8 cellular contexts compared by ENCODE assay signal in genomic region chr2:191811807-191812602, GRCh38. TPM values are rescaled to one million over a fixed set of nuclear protein-coding genes. Genes with fewer than 3 reads are reported as not detected.
A peak's percentile ranks its signal among the peaks of the same experiment; 100 is the strongest.
DNase-seq lines count a peak whose midpoint lies in the region; ATAC-seq, FAIRE-seq and TF ChIP-seq lines count a peak whose summit lies in the region.

No MANE protein-coding gene starts in this region.

- H3K14ac ChIP-seq in IMR-90 (replicated peaks; ENCODE audit: low read depth, low read length), result no peak overlapping the region

- H3K4ac ChIP-seq in IMR-90 (ENCODE audit: low read depth, low read length), result no peak overlapping the region

- H2BK20ac ChIP-seq in IMR-90 (ENCODE audit: low read depth, low read length), result peak overlapping the region; percentile 45; the same call in 1 of the 2 replicates

- H3K56ac ChIP-seq in IMR-90 (ENCODE audit: extremely low read depth, insufficient read depth, low read length), result no peak overlapping the region

- TF ChIP-seq RAD21 in IMR-90 (IDR thresholded peaks at IDR 0.05; ENCODE audit: low read length), result peak; percentile 97

- WGBS in IMR-90 (ENCODE audit: extremely low coverage in 2 of 2, insufficient read length in 1 of 2), 2 experiments, result no CpG with 5 or more reads among the region's 9 CpGs
- 48% methylated on average over 9 of the region's 9 CpGs for WGBS in hepatocyte (ENCODE audit: low lambda C conversion rate, missing lambda C conversion rate)

- no peak overlapping the region for H3K4me3 ChIP-seq in IMR-90 (ENCODE audit: insufficient read depth, low read depth, low read length)
- H3K4me3 ChIP-seq in astrocyte of the cerebellum (ENCODE audit: low read depth, low read length), result no peak overlapping the region
- H3K4me3 ChIP-seq in hepatocyte, result no peak overlapping the region
- no peak overlapping the region for H3K4me3 ChIP-seq in skeletal muscle cell (ENCODE audit: low read depth, low read length)

- intact Hi-C loops in IMR-90 (cut with micrococcal nuclease), result loop anchor here (1.0 to 5.0 kb wide), 4 partner anchors 200 to 474 kb away; no protein-coding TSS in a partner anchor
- intact Hi-C loops in activated T-helper 1 cell treated with anti-CD3 and anti-CD28 coated beads, Interleukin-12 subunit alpha, Interleukin-12 subunit beta, Interleukin-2, Interleukin-4 antibody, amounts not matched to agents 30 ng/mL and 10 ng/mL and 1 ng/mL, durations not matched to agents 14 hours and 24 hours and 36 hours (cut with micrococcal nuclease), result loop anchor here (1.0 to 10.0 kb wide), 3 partner anchors 203 to 350 kb away; no protein-coding TSS in a partner anchor

- peak overlapping the region in 1 of 2 experiments; percentile 20; a peak in 1 of 4 replicates for H4K8ac ChIP-seq in IMR-90 (ENCODE audit: low read depth in 2 of 2, low read length in 2 of 2)

- no peak overlapping the region for H2AK5ac ChIP-seq in IMR-90 (ENCODE audit: low read depth, low read length)

- in situ Hi-C loops in IMR-90 (cut with MboI; ENCODE audit: low sequenced_read_pairs) (loop anchor here (5.0 to 10.0 kb wide), 3 partner anchors 247 to 473 kb away; no protein-coding TSS in a partner anchor), astrocyte of the cerebellum (cut with HindIII; ENCODE audit: low sequenced_read_pairs) (loop anchor here (10.0 to 25.0 kb wide), 2 partner anchors 250 to 353 kb away; no protein-coding TSS in a partner anchor)

- CTCF ChIA-PET in IMR-90 (lab: Yijun Ruan, JAX), result interaction anchor here (0.6 to 4.9 kb wide), 18 partner anchors 10 to 380 kb away, joined by 3 to 75 read pairs (median 3); partner anchors contain the start of gene CAVIN2

- no peak overlapping the region for H4K5ac ChIP-seq in IMR-90 (ENCODE audit: low read depth, low read length)

- no peak overlapping the region for H3K23ac ChIP-seq in IMR-90 (ENCODE audit: low read depth, low read length)

- no peak overlapping the region for H2AK9ac ChIP-seq in IMR-90 (replicated peaks; ENCODE audit: low read depth, low read length, poor library complexity)

- H2AFZ ChIP-seq in IMR-90 (replicated peaks; ENCODE audit: low read length, poor library complexity), result no peak overlapping the region
- peak overlapping the region; percentile 22 for H2AFZ ChIP-seq in hepatocyte

- peak; percentile 71 for FAIRE-seq in RCC 7860 (lab: Jason Lieb, UNC)

- H3K4me2 ChIP-seq in IMR-90 (ENCODE audit: low read depth, low read length) (no peak overlapping the region), hepatocyte (no peak overlapping the region)

- peak; percentile 24 for DNase-seq in GDM1 (lab: John Stamatoyannopoulos, UW)
- peak; percentile 69 for DNase-seq in IMR-90
- peak; percentile 42 for DNase-seq in RCC 7860 (ENCODE audit: low spot score)
- peak; percentile 60 for DNase-seq in astrocyte of the cerebellum (ENCODE audit: low read depth)
- DNase-seq in hepatocyte (ENCODE audit: low spot score), result peak; percentile 77
- DNase-seq in skeletal muscle cell (ENCODE audit: low read depth), result peak; percentile 30
- no peak for DNase-seq in activated T-helper 1 cell treated with anti-CD3 and anti-CD28 coated beads, Interleukin-12 subunit alpha, Interleukin-12 subunit beta, Interleukin-2, Interleukin-4 antibody, amounts not matched to agents 30 ng/mL and 10 ng/mL and 1 ng/mL, durations not matched to agents 14 hours and 24 hours and 36 hours (ENCODE audit: low spot score)

- H3K27ac ChIP-seq in IMR-90 (ENCODE audit: insufficient read depth, low read length), result no peak overlapping the region
- no peak overlapping the region for H3K27ac ChIP-seq in hepatocyte

- TF ChIP-seq CTCF in IMR-90 (conservative IDR thresholded peaks at IDR 0.05; ENCODE audit: low read depth, low read length) (peak; percentile 95), astrocyte of the cerebellum (IDR thresholded peaks at IDR 0.05; ENCODE audit: low read depth, low read length, missing control alignments) (peak; percentile 79), hepatocyte (IDR thresholded peaks at IDR 0.05; ENCODE audit: poor library complexity) (peak; percentile 85)

- no peaks in the 10 kb centered on the region for H3K9me3 Mint-ChIP-seq in activated T-helper 1 cell treated with anti-CD3 and anti-CD28 coated beads, Interleukin-12 subunit alpha, Interleukin-12 subunit beta, Interleukin-2, Interleukin-4 antibody, amounts not matched to agents 30 ng/mL and 10 ng/mL and 1 ng/mL, durations not matched to agents 14 hours and 24 hours and 36 hours

- H3K27ac Mint-ChIP-seq in activated T-helper 1 cell treated with anti-CD3 and anti-CD28 coated beads, Interleukin-12 subunit alpha, Interleukin-12 subunit beta, Interleukin-2, Interleukin-4 antibody, amounts not matched to agents 30 ng/mL and 10 ng/mL and 1 ng/mL, durations not matched to agents 14 hours and 24 hours and 36 hours, result no peak overlapping the region

- no peaks in the 10 kb centered on the region for H3K79me1 ChIP-seq in IMR-90 (ENCODE audit: low read depth in 1 of 2, low read length in 2 of 2)

- no peaks in the 10 kb centered on the region for H3K79me2 ChIP-seq in hepatocyte

- H3K4me1 ChIP-seq in IMR-90 (ENCODE audit: control insufficient read depth, insufficient read depth, low read length), result no peaks in the 10 kb centered on the region
- no peaks in the 10 kb centered on the region for H3K4me1 ChIP-seq in hepatocyte (ENCODE audit: insufficient read depth)

- 0 out of 2 replicates have a peak, but pooled peaks have one; percentile 30 for TF ChIP-seq POLR2A in IMR-90 (IDR thresholded peaks at IDR 0.05; ENCODE audit: low read depth, low read length)

- H3K9me3 ChIP-seq in IMR-90 (ENCODE audit: control insufficient read depth, insufficient read depth, low read length) (no peaks in the 10 kb centered on the region), hepatocyte (ENCODE audit: low read depth) (no peaks in the 10 kb centered on the region)

- peak overlapping the region; percentile 22; the same call in 1 of the 2 replicates for H2BK120ac ChIP-seq in IMR-90 (ENCODE audit: low read depth, low read length)

- H3K9ac ChIP-seq in IMR-90 (ENCODE audit: low read depth, low read length), result no peak overlapping the region

- no peaks in the 10 kb centered on the region for H3K36me3 ChIP-seq in IMR-90 (ENCODE audit: control insufficient read depth, insufficient read depth, low read length)
- H3K36me3 ChIP-seq in hepatocyte (replicated peaks; ENCODE audit: insufficient read depth, low read depth), result no peaks in the 10 kb centered on the region

- POLR2A ChIA-PET in IMR-90 (lab: Charles Lee; ENCODE audit: unreplicated experiment), result interaction anchor here (1.5 kb wide), 1 partner anchor 351 kb away, joined by 7 read pairs; no protein-coding TSS in a partner anchor

- H3K36me3 Mint-ChIP-seq in activated T-helper 1 cell treated with anti-CD3 and anti-CD28 coated beads, Interleukin-12 subunit alpha, Interleukin-12 subunit beta, Interleukin-2, Interleukin-4 antibody, amounts not matched to agents 30 ng/mL and 10 ng/mL and 1 ng/mL, durations not matched to agents 14 hours and 24 hours and 36 hours (ENCODE audit: low read depth), result no peaks in the 10 kb centered on the region

- H3K27me3 Mint-ChIP-seq in activated T-helper 1 cell treated with anti-CD3 and anti-CD28 coated beads, Interleukin-12 subunit alpha, Interleukin-12 subunit beta, Interleukin-2, Interleukin-4 antibody, amounts not matched to agents 30 ng/mL and 10 ng/mL and 1 ng/mL, durations not matched to agents 14 hours and 24 hours and 36 hours (ENCODE audit: insufficient read depth), result peaks cover 21% of the 10 kb centered on the region

- H3K4me3 Mint-ChIP-seq in activated T-helper 1 cell treated with anti-CD3 and anti-CD28 coated beads, Interleukin-12 subunit alpha, Interleukin-12 subunit beta, Interleukin-2, Interleukin-4 antibody, amounts not matched to agents 30 ng/mL and 10 ng/mL and 1 ng/mL, durations not matched to agents 14 hours and 24 hours and 36 hours, result no peak overlapping the region

- H3K18ac ChIP-seq in IMR-90 (ENCODE audit: low read depth, low read length), result no peak overlapping the region

- H3K27me3 ChIP-seq in IMR-90 (ENCODE audit: control insufficient read depth, insufficient read depth, low read length) (no peaks in the 10 kb centered on the region), hepatocyte (no peaks in the 10 kb centered on the region)

- no peak overlapping the region for H4K91ac ChIP-seq in IMR-90 (ENCODE audit: insufficient read depth, low read depth, low read length)

- no peak overlapping the region for H2BK5ac ChIP-seq in IMR-90 (ENCODE audit: low read depth, low read length, poor library complexity, severe bottlenecking)

- dilution Hi-C loops in IMR-90 (cut with HindIII; ENCODE audit: low sequenced_read_pairs, unreplicated experiment), result no loop called here

- H3K4me1 Mint-ChIP-seq in activated T-helper 1 cell treated with anti-CD3 and anti-CD28 coated beads, Interleukin-12 subunit alpha, Interleukin-12 subunit beta, Interleukin-2, Interleukin-4 antibody, amounts not matched to agents 30 ng/mL and 10 ng/mL and 1 ng/mL, durations not matched to agents 14 hours and 24 hours and 36 hours (ENCODE audit: low read depth), result no peaks in the 10 kb centered on the region

- no peaks in the 10 kb centered on the region for H3K9me1 ChIP-seq in IMR-90 (ENCODE audit: insufficient read depth, low read length)

- H4K20me1 ChIP-seq in IMR-90 (ENCODE audit: insufficient read depth, low read length) (no peaks in the 10 kb centered on the region), hepatocyte (ENCODE audit: insufficient read depth, poor library complexity, severe bottlenecking) (no peaks in the 10 kb centered on the region)

- H2BK15ac ChIP-seq in IMR-90 (ENCODE audit: low read depth, low read length), result 0 out of 3 replicates have a peak overlapping the region, but pooled peaks have one; percentile 16

- ATAC-seq in GM21528 (IDR thresholded peaks at IDR 0.05; ENCODE audit: low FRiP score, unreplicated experiment) (peak; percentile 66), IMR-90 (ENCODE audit: low read depth) (peak; percentile 97)

- no TSS peak for BruUV-seq in IMR-90 (replicated peaks; lab: Mats Ljungman, UMichigan)

- H3K9me2 ChIP-seq in hepatocyte (replicated peaks; ENCODE audit: insufficient read depth), result no peaks in the 10 kb centered on the region

RNA-seq across cellular contexts. Expression of gene CAVIN2, which starts 34.9 kb away (rescaled TPM):
- total RNA-seq in IMR-90 (2012; rRNA removed), result 11.5 and 12.5 TPM in 2 replicates
- 7.7 and 8.3 TPM in 2 replicates for polyA plus RNA-seq in IMR-90 (2012; rRNA removed)
- 4.0 and 7.0 TPM in 2 replicates for polyA plus RNA-seq in IMR-90 (2012; cell fraction: cytosol; rRNA removed)
- polyA plus RNA-seq in IMR-90 (2012; cell fraction: nucleus; rRNA removed; ENCODE audit: low replicate concordance), result 2.8 and 3.3 TPM in 2 replicates
- 4.8 and 5.2 TPM in 2 replicates for total RNA-seq in hepatocyte
- 2.0 and 2.7 TPM in 2 replicates for polyA plus RNA-seq in hepatocyte
- total RNA-seq in activated T-helper 1 cell treated with anti-CD3 and anti-CD28 coated beads, Interleukin-12 subunit alpha, Interleukin-12 subunit beta, Interleukin-2, Interleukin-4 antibody, amounts not matched to agents 30 ng/mL and 10 ng/mL and 1 ng/mL, durations not matched to agents 14 hours and 24 hours and 36 hours, result not detected in 2 replicates
